In genomic region chr15:83435202-83435601, GRCh38 we compare ENCODE assay signal across 24 cellular contexts. TPM values are rescaled to one million over a fixed set of nuclear protein-coding genes. Genes with fewer than 3 reads are reported as not detected.
"Had no signal": no experiment of that assay in that cellular context is flagged by ENCODE, and none has a peak within 500 bp of the region (broad histone marks: within the 10 kb centered on the region; RNA-seq: fewer than 3 reads in every experiment).

No MANE protein-coding gene starts in this region.

- H3K36me3 ChIP-seq: ascending aorta, tibial artery, vagina had no signal

- H3K9me3 Mint-ChIP-seq: activated naive CD8-positive, alpha-beta T cell treated with anti-CD3 and anti-CD28 coated beads, Interleukin-2, amount 50 U/mL, for 24 hours; stimulated activated naive B cell treated with anti-CD40 and anti-IgM and Interleukin-4, amounts not matched to agents 10 μg/mL and 1 μg/mL and 100 μg/mL, for 72 hours; T-helper 2 cell treated with Interferon-gamma antibody and Interleukin-4, amounts not matched to agents 5 μg/mL and 100 μg/mL, for 36 hours had no signal

- H3K27ac Mint-ChIP-seq: activated naive CD8-positive, alpha-beta T cell treated with anti-CD3 and anti-CD28 coated beads, Interleukin-2, amount 50 U/mL, for 24 hours; naive B cell; stimulated activated naive B cell treated with anti-CD40 and anti-IgM and Interleukin-4, amounts not matched to agents 10 μg/mL and 1 μg/mL and 100 μg/mL, for 72 hours; T-helper 2 cell treated with Interferon-gamma antibody and Interleukin-4, amounts not matched to agents 5 μg/mL and 100 μg/mL, for 36 hours had no signal

- H3K79me2 ChIP-seq: hepatocyte had no signal

- ATAC-seq: activated naive CD8-positive, alpha-beta T cell treated with anti-CD3 and anti-CD28 coated beads, Interleukin-2, amount 50 U/mL, for 24 hours; left lobe of liver; stimulated activated naive B cell treated with anti-CD40 and anti-IgM and Interleukin-4, amounts not matched to agents 10 μg/mL and 1 μg/mL and 100 μg/mL, for 72 hours had no signal

- H2AFZ ChIP-seq: hepatocyte had no signal

- H3K4me1 ChIP-seq: ascending aorta, tibial artery had no signal

- H3K36me3 Mint-ChIP-seq: naive B cell; stimulated activated naive B cell treated with anti-CD40 and anti-IgM and Interleukin-4, amounts not matched to agents 10 μg/mL and 1 μg/mL and 100 μg/mL, for 72 hours had no signal

- H3K9me3 ChIP-seq: ascending aorta, tibial artery, vagina had no signal

- H3K4me1 Mint-ChIP-seq: activated naive CD8-positive, alpha-beta T cell treated with anti-CD3 and anti-CD28 coated beads, Interleukin-2, amount 50 U/mL, for 24 hours had no signal

- FAIRE-seq: endometrium had no signal

- H3K27ac ChIP-seq: ascending aorta, hepatocyte, skin epidermis, tibial artery, vagina had no signal

- H3K4me3 Mint-ChIP-seq: activated naive CD8-positive, alpha-beta T cell treated with anti-CD3 and anti-CD28 coated beads, Interleukin-2, amount 50 U/mL, for 24 hours; naive B cell; stimulated activated naive B cell treated with anti-CD40 and anti-IgM and Interleukin-4, amounts not matched to agents 10 μg/mL and 1 μg/mL and 100 μg/mL, for 72 hours; T-helper 2 cell treated with Interferon-gamma antibody and Interleukin-4, amounts not matched to agents 5 μg/mL and 100 μg/mL, for 36 hours had no signal

- DNase-seq: activated CD4-positive, alpha-beta T cell treated with anti-CD3 and anti-CD28 coated beads, Interleukin-2, amount 50 U/mL, for 1 hour; activated CD4-positive, CD25-positive, alpha-beta regulatory T cell; activated CD8-positive, alpha-beta memory T cell treated with anti-CD3 and anti-CD28 coated beads for 24 hours; activated naive CD4-positive, alpha-beta T cell; activated naive CD8-positive, alpha-beta T cell treated with anti-CD3 and anti-CD28 coated beads, Interleukin-2, amount 50 U/mL, for 24 hours; activated T-cell treated with anti-CD3 and anti-CD28 coated beads for 4 hours; islet precursor cell; mammary epithelial cell; naive B cell; retina; stimulated activated CD4-positive, alpha-beta T cell treated with anti-CD3 and anti-CD28 coated beads, Interleukin-15, amount 100 ng/mL, for 24 hours; stimulated activated CD4-positive, alpha-beta T cell treated with anti-CD3 and anti-CD28 coated beads, Interleukin-4, amount 100 ng/mL, for 1 hour; stimulated activated naive B cell treated with anti-CD40 and anti-IgM and Interleukin-4, amounts not matched to agents 10 μg/mL and 1 μg/mL and 100 μg/mL, for 72 hours; tibial artery had no signal

- H3K27me3 ChIP-seq: ascending aorta, hepatocyte, vagina had no signal

- H3K4me2 ChIP-seq: hepatocyte had no signal

- H3K4me3 ChIP-seq: ascending aorta, hepatocyte, skin epidermis, tibial artery, vagina had no signal

RNA-seq across cellular contexts. Expression of gene SH3GL3, which starts 11.9 kb away (rescaled TPM):
- total RNA-seq: ascending aorta, cardiac septum, left lobe of liver, mononuclear cell, subcutaneous adipose tissue had no signal
